8 cellular contexts compared by ENCODE assay signal in genomic region chr6:87436435-87436834, GRCh38. TPM values are rescaled to one million over a fixed set of nuclear protein-coding genes. Genes with fewer than 3 reads are reported as not detected.
DNase-seq lines count a peak whose midpoint lies in the region; ATAC-seq, FAIRE-seq and TF ChIP-seq lines count a peak whose summit lies in the region.

No MANE protein-coding gene starts in this region.

- FAIRE-seq in urothelium cell line (lab: Jason Lieb, UNC) = peak; percentile 48

- H3K4me1 Mint-ChIP-seq in T-helper 2 cell treated with Interferon-gamma antibody and Interleukin-4, amounts not matched to agents 5 μg/mL and 100 μg/mL, for 36 hours (ENCODE audit: low read depth) = no peaks in the 10 kb centered on the region
- no peaks in the 10 kb centered on the region for H3K4me1 Mint-ChIP-seq in central memory CD8-positive, alpha-beta T cell
- no peaks in the 10 kb centered on the region for H3K4me1 Mint-ChIP-seq in mesothelial cell of epicardium

- no peak overlapping the region for H3K4me3 Mint-ChIP-seq in T-helper 2 cell treated with Interferon-gamma antibody and Interleukin-4, amounts not matched to agents 5 μg/mL and 100 μg/mL, for 36 hours
- H3K4me3 Mint-ChIP-seq in central memory CD8-positive, alpha-beta T cell = no peak overlapping the region
- H3K4me3 Mint-ChIP-seq in mesothelial cell of epicardium = no peak overlapping the region

- ATAC-seq in HG03175 (IDR thresholded peaks at IDR 0.05; ENCODE audit: unreplicated experiment) = peak; percentile 62
- ATAC-seq in central memory CD8-positive, alpha-beta T cell (replicated peaks; ENCODE audit: extremely low read depth, poor library complexity, severe bottlenecking) = peak; percentile 64
- no peak for ATAC-seq in HG03196 (IDR thresholded peaks at IDR 0.05; ENCODE audit: unreplicated experiment)
- no peak for ATAC-seq in GM21447 (IDR thresholded peaks at IDR 0.05; ENCODE audit: unreplicated experiment)

- H3K9me3 Mint-ChIP-seq in T-helper 2 cell treated with Interferon-gamma antibody and Interleukin-4, amounts not matched to agents 5 μg/mL and 100 μg/mL, for 36 hours = no peaks in the 10 kb centered on the region
- H3K9me3 Mint-ChIP-seq in central memory CD8-positive, alpha-beta T cell = no peaks in the 10 kb centered on the region
- peaks cover 6% of the 10 kb centered on the region for H3K9me3 Mint-ChIP-seq in mesothelial cell of epicardium

- H3K27ac Mint-ChIP-seq in T-helper 2 cell treated with Interferon-gamma antibody and Interleukin-4, amounts not matched to agents 5 μg/mL and 100 μg/mL, for 36 hours = no peak overlapping the region
- H3K27ac Mint-ChIP-seq in central memory CD8-positive, alpha-beta T cell (ENCODE audit: low read depth) = no peak overlapping the region
- no peak overlapping the region for H3K27ac Mint-ChIP-seq in mesothelial cell of epicardium

- H3K27me3 Mint-ChIP-seq in T-helper 2 cell treated with Interferon-gamma antibody and Interleukin-4, amounts not matched to agents 5 μg/mL and 100 μg/mL, for 36 hours (ENCODE audit: low read depth) = peaks cover 7% of the 10 kb centered on the region
- H3K27me3 Mint-ChIP-seq in central memory CD8-positive, alpha-beta T cell = peaks cover 2% of the 10 kb centered on the region
- H3K27me3 Mint-ChIP-seq in mesothelial cell of epicardium (ENCODE audit: low read depth) = no peaks in the 10 kb centered on the region

- DNase-seq in CD1c-positive myeloid dendritic cell (ENCODE audit: extremely low spot score) (peak; percentile 47), mesothelial cell of epicardium (ENCODE audit: low spot score in 2 of 2, unreplicated experiment in 2 of 2) (peak; percentile 46 to 76), urothelium cell line (ENCODE audit: low spot score) (peak; percentile 54)
- peak; percentile 22 for DNase-seq in T-helper 2 cell treated with Interferon-gamma antibody and Interleukin-4, amounts not matched to agents 5 μg/mL and 100 μg/mL, for 36 hours (ENCODE audit: low spot score)
- DNase-seq in central memory CD8-positive, alpha-beta T cell (ENCODE audit: low spot score in 2 of 2) = peak; percentile 17 to 25

- no peak for TF ChIP-seq CTCF in mesothelial cell of epicardium (IDR thresholded peaks at IDR 0.05; ENCODE audit: unreplicated experiment)

- no peaks in the 10 kb centered on the region for H3K36me3 Mint-ChIP-seq in T-helper 2 cell treated with Interferon-gamma antibody and Interleukin-4, amounts not matched to agents 5 μg/mL and 100 μg/mL, for 36 hours (ENCODE audit: low read depth)
- H3K36me3 Mint-ChIP-seq in central memory CD8-positive, alpha-beta T cell (ENCODE audit: insufficient read depth) = no peaks in the 10 kb centered on the region
- H3K36me3 Mint-ChIP-seq in mesothelial cell of epicardium = no peaks in the 10 kb centered on the region

RNA-seq across cellular contexts. Expression of gene CFAP206, which starts 28.7 kb away (rescaled TPM):
- total RNA-seq in mesothelial cell of epicardium = 1.0 to 1.6 TPM (median 1.5 TPM) in 3 replicates

RNA-seq across cellular contexts. Expression of gene SLC35A1, which starts 36.3 kb away (rescaled TPM):
- total RNA-seq in mesothelial cell of epicardium = 24.0 to 26.6 TPM (median 26.4 TPM) in 3 replicates

Comparison
In these comparisons a context has a peak if more than half of its experiments do, and no peak if none do; other contexts are left out.
1. ATAC-seq: peak in HG03175 (single experiment) and central memory CD8-positive, alpha-beta T cell (single experiment); none in HG03196 (single experiment) and GM21447 (single experiment).
2. Peak in every context shown above with its lines, with median percentiles within 50 percentile points of each other: DNase-seq.